6 cellular contexts compared by ENCODE assay signal in the genomic region with DNA sequence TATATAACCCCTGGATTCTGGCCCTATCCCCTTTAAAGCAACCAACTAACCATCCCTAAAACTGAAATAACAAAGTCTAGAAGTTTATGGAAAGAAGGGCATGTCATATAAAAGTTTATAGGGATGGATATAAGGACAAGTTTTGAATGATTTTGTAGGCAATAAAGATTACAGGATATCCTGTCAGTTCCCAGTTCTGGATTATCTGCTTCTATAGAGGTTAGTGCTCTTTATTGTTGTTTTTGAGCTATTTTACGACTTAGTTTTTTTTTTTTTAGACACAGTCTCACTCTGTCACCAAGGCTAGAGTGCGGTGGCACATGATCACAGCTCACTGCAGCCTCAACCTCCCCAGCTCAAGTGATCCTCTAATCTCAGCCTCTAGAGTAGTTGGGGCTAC.
"Had no signal": no experiment of that assay in that cellular context is flagged by ENCODE, and none has a peak within 500 bp of the region (broad histone marks: within the 10 kb centered on the region; RNA-seq: fewer than 3 reads in every experiment).

No MANE protein-coding gene starts in this region.

- H3K4me3 ChIP-seq: GM23338, K562 had no signal

- ATAC-seq: GM23338, K562 had no signal

- DNase-seq: H9, HCEC 1CT, HFFc6, IMR-90 had no signal
